12 cellular contexts compared by ENCODE assay signal in genomic region chr1:29688477-29689365, GRCh38.
DNase-seq lines count a peak whose midpoint lies in the region; ATAC-seq and TF ChIP-seq lines count a peak whose summit lies in the region.
"Had no signal": no experiment of that assay in that cellular context is flagged by ENCODE, and none has a peak within 500 bp of the region (broad histone marks: within the 10 kb centered on the region; RNA-seq: fewer than 3 reads in every experiment).

No MANE protein-coding gene starts in this region.

- CTCF ChIA-PET in T-cell (lab: Charles Lee), result no interaction called here

- H4K20me1 ChIP-seq in GM23248 (ENCODE audit: insufficient read depth), result no peaks in the 10 kb centered on the region

- no peaks in the 10 kb centered on the region for H3K27me3 ChIP-seq in GM23248 (replicated peaks; ENCODE audit: insufficient read depth)
- no peaks in the 10 kb centered on the region for H3K27me3 ChIP-seq in kidney epithelial cell (ENCODE audit: control insufficient read depth, insufficient read depth, low read length)
- peaks cover 80% of the 10 kb centered on the region for H3K27me3 ChIP-seq in gastroesophageal sphincter

- intact Hi-C loops in activated T-helper 2 cell treated with anti-CD3 and anti-CD28 coated beads, Interferon-gamma antibody, Interleukin-2, Interleukin-4, amounts not matched to agents 10 μg/mL and 5 μg/mL and 100 μg/mL, durations not matched to agents 14 hours and 24 hours and 36 hours (cut with micrococcal nuclease), result loop anchor here (1.0 kb wide), 1 partner anchor 24 kb away; no protein-coding TSS in a partner anchor

- in situ Hi-C loops in GM23248 (cut with MboI), result loop anchor here (25.0 kb wide), 1 partner anchor 451 kb away; the partner anchor contains the start of genes MECR and PTPRU

- peaks cover 16% of the 10 kb centered on the region for H3K27me3 Mint-ChIP-seq in activated T-helper 2 cell treated with anti-CD3 and anti-CD28 coated beads, Interferon-gamma antibody, Interleukin-2, Interleukin-4, amounts not matched to agents 10 μg/mL and 5 μg/mL and 100 μg/mL, durations not matched to agents 14 hours and 24 hours and 36 hours (ENCODE audit: low read depth)
- H3K27me3 Mint-ChIP-seq in T-cell, result peaks cover 16 to 28% of the 10 kb centered on the region in 2 donors
- H3K27me3 Mint-ChIP-seq in effector memory CD8-positive, alpha-beta T cell, result peaks cover 27 to 73% of the 10 kb centered on the region in 2 donors

- H3K4me3 ChIP-seq in GM23248 (peak overlapping the region; percentile 49), kidney epithelial cell (ENCODE audit: low read depth, low read length) (no peak overlapping the region), gastroesophageal sphincter (no peak overlapping the region)
- H3K4me3 ChIP-seq: upper lobe of left lung had no signal

- peak overlapping the region; percentile 60 for H3K27ac Mint-ChIP-seq in activated T-helper 2 cell treated with anti-CD3 and anti-CD28 coated beads, Interferon-gamma antibody, Interleukin-2, Interleukin-4, amounts not matched to agents 10 μg/mL and 5 μg/mL and 100 μg/mL, durations not matched to agents 14 hours and 24 hours and 36 hours
- H3K27ac Mint-ChIP-seq in T-cell, result no peak overlapping the region
- no peak overlapping the region for H3K27ac Mint-ChIP-seq in effector memory CD8-positive, alpha-beta T cell

- no peaks in the 10 kb centered on the region for H3K79me2 ChIP-seq in GM23248 (ENCODE audit: insufficient read depth)

- peaks cover 38% of the 10 kb centered on the region for H3K4me1 ChIP-seq in GM23248 (ENCODE audit: insufficient read depth)
- peaks cover 0 to 10% (median 0%) of the 10 kb centered on the region in 3 donors for H3K4me1 ChIP-seq in gastroesophageal sphincter
- H3K4me1 ChIP-seq: upper lobe of left lung had no signal

- no peak overlapping the region for H3K4me3 Mint-ChIP-seq in activated T-helper 2 cell treated with anti-CD3 and anti-CD28 coated beads, Interferon-gamma antibody, Interleukin-2, Interleukin-4, amounts not matched to agents 10 μg/mL and 5 μg/mL and 100 μg/mL, durations not matched to agents 14 hours and 24 hours and 36 hours (ENCODE audit: low read depth)
- no peak overlapping the region for H3K4me3 Mint-ChIP-seq in T-cell
- no peak overlapping the region for H3K4me3 Mint-ChIP-seq in effector memory CD8-positive, alpha-beta T cell

- H3K36me3 Mint-ChIP-seq in activated T-helper 2 cell treated with anti-CD3 and anti-CD28 coated beads, Interferon-gamma antibody, Interleukin-2, Interleukin-4, amounts not matched to agents 10 μg/mL and 5 μg/mL and 100 μg/mL, durations not matched to agents 14 hours and 24 hours and 36 hours (ENCODE audit: low read depth), result no peaks in the 10 kb centered on the region
- no peaks in the 10 kb centered on the region for H3K36me3 Mint-ChIP-seq in T-cell
- H3K36me3 Mint-ChIP-seq in effector memory CD8-positive, alpha-beta T cell (ENCODE audit: insufficient read depth), result no peaks in the 10 kb centered on the region

- H3K9ac ChIP-seq in GM23248, result peak overlapping the region; percentile 66
- H3K9ac ChIP-seq: KMS-11 had no signal

- no peaks in the 10 kb centered on the region for H3K9me3 ChIP-seq in GM23248 (ENCODE audit: low read depth)
- H3K9me3 ChIP-seq in gastroesophageal sphincter, result peaks cover 0 to 12% (median 0%) of the 10 kb centered on the region in 3 donors
- H3K9me3 ChIP-seq: upper lobe of left lung had no signal

- H2AFZ ChIP-seq in GM23248, result peak overlapping the region; percentile 67

- no peaks in the 10 kb centered on the region for H3K36me3 ChIP-seq in GM23248 (ENCODE audit: low read depth)
- no peaks in the 10 kb centered on the region for H3K36me3 ChIP-seq in kidney epithelial cell (ENCODE audit: control insufficient read depth, insufficient read depth, low read length)
- H3K36me3 ChIP-seq in gastroesophageal sphincter, result no peaks in the 10 kb centered on the region
- H3K36me3 ChIP-seq: upper lobe of left lung had no signal

- H3K4me2 ChIP-seq in GM23248 (ENCODE audit: unreplicated experiment), result peak overlapping the region; percentile 71
- H3K4me2 ChIP-seq: KMS-11 had no signal

- ATAC-seq in T-cell (replicated peaks in 1 of 4), result no peak
- ATAC-seq in gastroesophageal sphincter, result no peak
- no peak for ATAC-seq in effector memory CD8-positive, alpha-beta T cell (replicated peaks)
- no peak for ATAC-seq in GM18520 (IDR thresholded peaks at IDR 0.05; ENCODE audit: unreplicated experiment)
- ATAC-seq: right cardiac atrium had no signal

- H3K27ac ChIP-seq in GM23248, result peak overlapping the region; percentile 88
- H3K27ac ChIP-seq in gastroesophageal sphincter, result no peak overlapping the region
- H3K27ac ChIP-seq: KMS-11, upper lobe of left lung had no signal

- TF ChIP-seq CTCF in kidney epithelial cell (IDR thresholded peaks at IDR 0.05; ENCODE audit: insufficient read depth, low read length, poor library complexity, severe bottlenecking), result no peak
- TF ChIP-seq CTCF in gastroesophageal sphincter (IDR thresholded peaks at IDR 0.05), result no peak

- no peak for TF ChIP-seq POLR2A in gastroesophageal sphincter (IDR thresholded peaks at IDR 0.05)

- no peak for TF ChIP-seq EP300 in gastroesophageal sphincter (IDR thresholded peaks at IDR 0.05)

- peak; percentile 57 for DNase-seq in AG20443 (ENCODE audit: low spot score)
- DNase-seq in GM23248, result peak; percentile 90
- no peak for DNase-seq in activated T-helper 2 cell treated with anti-CD3 and anti-CD28 coated beads, Interferon-gamma antibody, Interleukin-2, Interleukin-4, amounts not matched to agents 10 μg/mL and 5 μg/mL and 100 μg/mL, durations not matched to agents 14 hours and 24 hours and 36 hours (ENCODE audit: low spot score)
- DNase-seq in kidney epithelial cell (ENCODE audit: low read depth), result peak; percentile 63
- DNase-seq in T-cell, result no peak
- DNase-seq in effector memory CD8-positive, alpha-beta T cell, result no peak
- DNase-seq: right cardiac atrium, RPMI8226 had no signal

- peaks cover 20% of the 10 kb centered on the region for H3F3A ChIP-seq in GM23248 (ENCODE audit: insufficient read depth)

- WGBS in GM23248 (ENCODE audit: low coverage in 1 of 2, low lambda C conversion rate in 2 of 2, missing lambda C conversion rate in 2 of 2), 2 experiments, result 36 to 42% methylated on average over 14 of the region's 14 CpGs
- WGBS in gastroesophageal sphincter (ENCODE audit: low coverage in 1 of 2), 2 donors, result 38% methylated on average over 7 of the region's 14 CpGs; no CpG with 5 or more reads in 1 of the 2 donors

- POLR2A ChIA-PET in T-cell (lab: Charles Lee), result no interaction called here

- H3K9me2 ChIP-seq in GM23248 (ENCODE audit: insufficient read depth), result no peaks in the 10 kb centered on the region

- no peaks in the 10 kb centered on the region for H3K9me3 Mint-ChIP-seq in activated T-helper 2 cell treated with anti-CD3 and anti-CD28 coated beads, Interferon-gamma antibody, Interleukin-2, Interleukin-4, amounts not matched to agents 10 μg/mL and 5 μg/mL and 100 μg/mL, durations not matched to agents 14 hours and 24 hours and 36 hours
- H3K9me3 Mint-ChIP-seq in T-cell, result peaks cover 0 to 3% (median 3%) of the 10 kb centered on the region in 3 donors
- no peaks in the 10 kb centered on the region for H3K9me3 Mint-ChIP-seq in effector memory CD8-positive, alpha-beta T cell

- H3K4me1 Mint-ChIP-seq in activated T-helper 2 cell treated with anti-CD3 and anti-CD28 coated beads, Interferon-gamma antibody, Interleukin-2, Interleukin-4, amounts not matched to agents 10 μg/mL and 5 μg/mL and 100 μg/mL, durations not matched to agents 14 hours and 24 hours and 36 hours (ENCODE audit: low read depth), result peaks cover 22% of the 10 kb centered on the region
- peaks cover 0 to 2% (median 0%) of the 10 kb centered on the region in 3 donors for H3K4me1 Mint-ChIP-seq in T-cell
- H3K4me1 Mint-ChIP-seq in effector memory CD8-positive, alpha-beta T cell (ENCODE audit: low read depth in 2 of 2), result peaks cover 0 to 2% of the 10 kb centered on the region in 2 donors

Comparison
In these comparisons a context has a peak if more than half of its experiments do, and no peak if none do; other contexts are left out.
1. DNase-seq: peak in AG20443 (single experiment), GM23248 (single experiment) and kidney epithelial cell (single experiment); none in activated T-helper 2 cell treated with anti-CD3 and anti-CD28 coated beads, Interferon-gamma antibody, Interleukin-2, Interleukin-4, amounts not matched to agents 10 μg/mL and 5 μg/mL and 100 μg/mL, durations not matched to agents 14 hours and 24 hours and 36 hours (single experiment), T-cell (0 of 34) and effector memory CD8-positive, alpha-beta T cell (0 of 3).